ENCODE assay signal across 16 cellular contexts in the genomic region with DNA sequence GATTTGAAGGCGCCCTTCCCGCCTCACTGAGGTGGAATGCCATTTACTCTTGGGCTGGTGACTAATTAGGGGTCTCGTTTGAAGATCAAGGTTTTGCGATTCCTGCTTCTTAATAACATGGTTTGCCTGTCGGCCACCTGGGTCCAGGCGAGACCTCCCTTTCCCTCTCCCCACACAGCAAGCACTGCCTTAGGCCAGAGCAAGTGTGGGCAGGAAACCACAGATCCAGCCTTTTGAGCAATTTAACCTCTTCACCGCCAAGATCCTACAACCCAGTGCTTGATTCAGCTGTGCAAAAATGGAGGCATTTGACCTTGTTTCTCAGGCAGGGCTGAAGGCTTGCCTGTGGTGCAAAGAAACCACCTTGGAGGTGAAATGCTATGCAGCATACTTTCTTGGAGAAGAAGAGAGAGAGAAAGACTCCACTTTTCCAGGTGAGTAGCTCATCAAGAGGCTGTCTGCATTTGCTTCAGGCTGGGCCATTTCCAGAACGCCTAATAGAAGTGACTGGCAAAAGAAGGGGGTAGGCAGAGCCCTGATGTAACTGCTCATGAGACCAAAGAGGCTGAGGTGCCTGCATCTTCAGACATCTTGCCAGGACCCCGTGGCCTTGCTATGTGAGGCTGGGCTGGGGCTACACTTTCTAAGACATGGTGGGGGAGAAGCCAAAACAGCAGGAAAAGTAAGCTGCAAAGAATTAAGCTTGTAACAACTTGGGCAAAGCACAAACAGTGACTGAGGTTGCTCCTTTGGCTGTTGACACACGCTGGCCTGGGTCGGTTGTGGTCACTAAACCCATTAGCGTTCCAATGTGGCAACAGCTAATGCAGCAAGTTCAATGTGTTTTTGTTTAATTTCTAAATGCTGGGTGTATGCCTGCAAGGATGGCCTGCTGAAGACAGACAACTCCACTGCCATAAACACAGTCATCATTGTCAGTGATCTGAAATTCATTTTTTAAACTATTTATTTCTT. TPM values are rescaled to one million over a fixed set of nuclear protein-coding genes. Genes with fewer than 3 reads are reported as not detected.
DNase-seq lines count a peak whose midpoint lies in the region; ATAC-seq and TF ChIP-seq lines count a peak whose summit lies in the region.
"Had no signal": no experiment of that assay in that cellular context is flagged by ENCODE, and none has a peak within 500 bp of the region (broad histone marks: within the 10 kb centered on the region; RNA-seq: fewer than 3 reads in every experiment).

No MANE protein-coding gene starts in this region.

- ATAC-seq in stimulated activated memory B cell treated with anti-CD40 and anti-IgM and Interleukin-4, amounts not matched to agents 10 μg/mL and 1 μg/mL and 100 μg/mL, for 72 hours, result no peak
- ATAC-seq: HCT116, K562, pancreas had no signal

- no peak for TF ChIP-seq CTCF in progenitor cell of endocrine pancreas (IDR thresholded peaks at IDR 0.05; ENCODE audit: unreplicated experiment)

- peak overlapping the region; percentile 56 for H3K27ac Mint-ChIP-seq in progenitor cell of endocrine pancreas
- no peak overlapping the region for H3K27ac Mint-ChIP-seq in stimulated activated memory B cell treated with anti-CD40 and anti-IgM and Interleukin-4, amounts not matched to agents 10 μg/mL and 1 μg/mL and 100 μg/mL, for 72 hours
- H3K27ac Mint-ChIP-seq: activated naive CD4-positive, alpha-beta T cell treated with anti-CD3 and anti-CD28 coated beads, Interleukin-2, amount 10 ng/mL, durations not matched to agents 7 days and 5 days; T-helper 1 cell treated with Interleukin-12 subunit alpha and Interleukin-12 subunit beta and Interleukin-4 antibody, amounts not matched to agents 30 μg/mL and 1 μg/mL, for 36 hours had no signal

- no peak overlapping the region for H3K4me3 Mint-ChIP-seq in progenitor cell of endocrine pancreas (ENCODE audit: low read depth)
- H3K4me3 Mint-ChIP-seq in stimulated activated memory B cell treated with anti-CD40 and anti-IgM and Interleukin-4, amounts not matched to agents 10 μg/mL and 1 μg/mL and 100 μg/mL, for 72 hours, result no peak overlapping the region
- H3K4me3 Mint-ChIP-seq: activated naive CD4-positive, alpha-beta T cell treated with anti-CD3 and anti-CD28 coated beads, Interleukin-2, amount 10 ng/mL, durations not matched to agents 7 days and 5 days; T-helper 1 cell treated with Interleukin-12 subunit alpha and Interleukin-12 subunit beta and Interleukin-4 antibody, amounts not matched to agents 30 μg/mL and 1 μg/mL, for 36 hours had no signal

- DNase-seq in EH (ENCODE audit: low read depth) (peak; percentile 88), MV-4-11 (lab: John Stamatoyannopoulos, UW) (peak; percentile 19), fibroblast of gingiva (ENCODE audit: low read depth) (peak; percentile 95), progenitor cell of endocrine pancreas (ENCODE audit: low spot score, unreplicated experiment) (no peak), NOMO-1 treated with DMSO at 0.1 percent for 48 hours (lab: John Stamatoyannopoulos, UW; ENCODE audit: unreplicated experiment) (no peak), NCI-H1694 (lab: John Stamatoyannopoulos, UW) (no peak), dermis blood vessel endothelial cell (no peak)
- DNase-seq: activated CD4-positive, alpha-beta T cell treated with anti-CD3 and anti-CD28 coated beads, Interleukin-2, amount 50 U/mL, for 48 hours; activated naive CD4-positive, alpha-beta T cell treated with anti-CD3 and anti-CD28 coated beads, Interleukin-2, amount 10 ng/mL, durations not matched to agents 7 days and 5 days; NCI-H2081 treated with DMSO at 0.1 percent for 48 hours; pancreas; stimulated activated naive CD4-positive, alpha-beta T cell had no signal

- no peaks in the 10 kb centered on the region for H3K9me3 Mint-ChIP-seq in progenitor cell of endocrine pancreas (ENCODE audit: low read depth)
- no peaks in the 10 kb centered on the region for H3K9me3 Mint-ChIP-seq in stimulated activated memory B cell treated with anti-CD40 and anti-IgM and Interleukin-4, amounts not matched to agents 10 μg/mL and 1 μg/mL and 100 μg/mL, for 72 hours
- H3K9me3 Mint-ChIP-seq: activated naive CD4-positive, alpha-beta T cell treated with anti-CD3 and anti-CD28 coated beads, Interleukin-2, amount 10 ng/mL, durations not matched to agents 7 days and 5 days; T-helper 1 cell treated with Interleukin-12 subunit alpha and Interleukin-12 subunit beta and Interleukin-4 antibody, amounts not matched to agents 30 μg/mL and 1 μg/mL, for 36 hours had no signal

- no peaks in the 10 kb centered on the region for H3K27me3 Mint-ChIP-seq in progenitor cell of endocrine pancreas
- peaks cover 9% of the 10 kb centered on the region for H3K27me3 Mint-ChIP-seq in stimulated activated memory B cell treated with anti-CD40 and anti-IgM and Interleukin-4, amounts not matched to agents 10 μg/mL and 1 μg/mL and 100 μg/mL, for 72 hours
- H3K27me3 Mint-ChIP-seq: activated naive CD4-positive, alpha-beta T cell treated with anti-CD3 and anti-CD28 coated beads, Interleukin-2, amount 10 ng/mL, durations not matched to agents 7 days and 5 days had no signal

- peaks cover 15% of the 10 kb centered on the region for H3K4me1 Mint-ChIP-seq in progenitor cell of endocrine pancreas (ENCODE audit: low read depth)
- no peaks in the 10 kb centered on the region for H3K4me1 Mint-ChIP-seq in stimulated activated memory B cell treated with anti-CD40 and anti-IgM and Interleukin-4, amounts not matched to agents 10 μg/mL and 1 μg/mL and 100 μg/mL, for 72 hours
- H3K4me1 Mint-ChIP-seq: activated naive CD4-positive, alpha-beta T cell treated with anti-CD3 and anti-CD28 coated beads, Interleukin-2, amount 10 ng/mL, durations not matched to agents 7 days and 5 days had no signal

- H3K36me3 Mint-ChIP-seq in progenitor cell of endocrine pancreas (ENCODE audit: insufficient read depth), result no peaks in the 10 kb centered on the region
- no peaks in the 10 kb centered on the region for H3K36me3 Mint-ChIP-seq in stimulated activated memory B cell treated with anti-CD40 and anti-IgM and Interleukin-4, amounts not matched to agents 10 μg/mL and 1 μg/mL and 100 μg/mL, for 72 hours
- H3K36me3 Mint-ChIP-seq: activated naive CD4-positive, alpha-beta T cell treated with anti-CD3 and anti-CD28 coated beads, Interleukin-2, amount 10 ng/mL, durations not matched to agents 7 days and 5 days had no signal

RNA-seq across cellular contexts. Expression of a gene that starts 34.3 kb away (rescaled TPM):
- total RNA-seq in progenitor cell of endocrine pancreas (5.5 and 13.8 TPM in 2 replicates), dermis blood vessel endothelial cell (2.0 and 2.6 TPM in 2 replicates)

Comparison
In these comparisons a context has a peak if more than half of its experiments do, and no peak if none do; other contexts are left out.
1. DNase-seq: peak in EH (single experiment), MV-4-11 (single experiment) and fibroblast of gingiva (single experiment); none in progenitor cell of endocrine pancreas (single experiment), NOMO-1 treated with DMSO at 0.1 percent for 48 hours (single experiment), NCI-H1694 (single experiment) and dermis blood vessel endothelial cell (single experiment).